In genomic region chr4:140710784-140711622, GRCh38 we compare ENCODE assay signal across 17 cellular contexts. TPM values are rescaled to one million over a fixed set of nuclear protein-coding genes. Genes with fewer than 3 reads are reported as not detected.
A peak's percentile ranks its signal among the peaks of the same experiment; 100 is the strongest.
DNase-seq lines count a peak whose midpoint lies in the region; ATAC-seq and TF ChIP-seq lines count a peak whose summit lies in the region.
"Had no signal": no experiment of that assay in that cellular context is flagged by ENCODE, and none has a peak within 500 bp of the region (broad histone marks: within the 10 kb centered on the region; RNA-seq: fewer than 3 reads in every experiment).

No MANE protein-coding gene starts in this region.

- H3K9me3 ChIP-seq in DOHH2 (ENCODE audit: control insufficient read depth, insufficient read depth, low read length) (no peaks in the 10 kb centered on the region), KOPT-K1 (ENCODE audit: insufficient read depth, low read length, poor library complexity, severe bottlenecking) (no peaks in the 10 kb centered on the region)
- H3K9me3 ChIP-seq: Peyer's patch had no signal

- no peak for ATAC-seq in HG02870 (IDR thresholded peaks at IDR 0.05; ENCODE audit: unreplicated experiment)

- no peaks in the 10 kb centered on the region for H4K20me1 ChIP-seq in DOHH2 (ENCODE audit: control insufficient read depth, insufficient read depth, low read depth, low read length)

- H3K36me3 Mint-ChIP-seq in T-helper 2 cell treated with Interferon-gamma antibody and Interleukin-4, amounts not matched to agents 5 μg/mL and 100 μg/mL, for 36 hours (ENCODE audit: low read depth): no peaks in the 10 kb centered on the region
- H3K36me3 Mint-ChIP-seq in mesothelial cell of epicardium: peaks cover 13% of the 10 kb centered on the region
- H3K36me3 Mint-ChIP-seq: CD8-positive, alpha-beta memory T cell had no signal

- H3F3A ChIP-seq in DOHH2 (ENCODE audit: control insufficient read depth, insufficient read depth): no peaks in the 10 kb centered on the region

- H3K4me1 Mint-ChIP-seq in T-helper 2 cell treated with Interferon-gamma antibody and Interleukin-4, amounts not matched to agents 5 μg/mL and 100 μg/mL, for 36 hours (ENCODE audit: low read depth): peaks cover 9% of the 10 kb centered on the region
- H3K4me1 Mint-ChIP-seq in mesothelial cell of epicardium: peaks cover 41% of the 10 kb centered on the region

- H3K4me3 ChIP-seq in DOHH2 (ENCODE audit: low read length): no peak overlapping the region
- H3K4me3 ChIP-seq: Peyer's patch had no signal

- peaks cover 3% of the 10 kb centered on the region for H3K27me3 Mint-ChIP-seq in T-helper 2 cell treated with Interferon-gamma antibody and Interleukin-4, amounts not matched to agents 5 μg/mL and 100 μg/mL, for 36 hours (ENCODE audit: low read depth)
- H3K27me3 Mint-ChIP-seq in mesothelial cell of epicardium (ENCODE audit: low read depth): no peaks in the 10 kb centered on the region

- H3K27ac ChIP-seq in DOHH2 (ENCODE audit: low read depth, low read length): no peak overlapping the region
- peak overlapping the region; percentile 62 for H3K27ac ChIP-seq in KOPT-K1 (ENCODE audit: low read depth, low read length, poor library complexity, severe bottlenecking)
- H3K27ac ChIP-seq: HL-60, KMS-11, Peyer's patch had no signal

- no peaks in the 10 kb centered on the region for H3K9me3 Mint-ChIP-seq in T-helper 2 cell treated with Interferon-gamma antibody and Interleukin-4, amounts not matched to agents 5 μg/mL and 100 μg/mL, for 36 hours
- H3K9me3 Mint-ChIP-seq in mesothelial cell of epicardium: peaks cover 5% of the 10 kb centered on the region
- H3K9me3 Mint-ChIP-seq: HFFc6 had no signal

- no peaks in the 10 kb centered on the region for H3K27me3 ChIP-seq in DOHH2 (ENCODE audit: control insufficient read depth, low read length)
- H3K27me3 ChIP-seq: Peyer's patch had no signal

- peak overlapping the region; percentile 12 for H3K4me3 Mint-ChIP-seq in T-helper 2 cell treated with Interferon-gamma antibody and Interleukin-4, amounts not matched to agents 5 μg/mL and 100 μg/mL, for 36 hours
- H3K4me3 Mint-ChIP-seq in mesothelial cell of epicardium: no peak overlapping the region
- H3K4me3 Mint-ChIP-seq: CD8-positive, alpha-beta memory T cell; HFFc6 had no signal

- H3K4me2 ChIP-seq in DOHH2 (ENCODE audit: low read length): 0 out of 2 replicates have a peak overlapping the region, but pooled peaks have one; percentile 16
- H3K4me2 ChIP-seq: KMS-11 had no signal

- TF ChIP-seq CTCF in DOHH2 (IDR thresholded peaks at IDR 0.05; ENCODE audit: low read depth, low read length, poor library complexity, severe bottlenecking): no peak
- no peak for TF ChIP-seq CTCF in mesothelial cell of epicardium (IDR thresholded peaks at IDR 0.05; ENCODE audit: unreplicated experiment)

- no peaks in the 10 kb centered on the region for H3K79me2 ChIP-seq in DOHH2 (ENCODE audit: control insufficient read depth, low read length)

- peaks cover 9% of the 10 kb centered on the region for H3K4me1 ChIP-seq in DOHH2 (ENCODE audit: control insufficient read depth, low read length)

- no peaks in the 10 kb centered on the region for H3K9me2 ChIP-seq in DOHH2 (replicated peaks; ENCODE audit: control insufficient read depth, low read length)

- DNase-seq in T-helper 2 cell treated with Interferon-gamma antibody and Interleukin-4, amounts not matched to agents 5 μg/mL and 100 μg/mL, for 36 hours (ENCODE audit: low spot score): no peak
- DNase-seq in mesothelial cell of epicardium (ENCODE audit: low spot score in 2 of 2, unreplicated experiment in 2 of 2) (no peak), T-helper 1 cell (no peak)
- DNase-seq in activated CD4-positive, CD25-positive, alpha-beta regulatory T cell (lab: John Stamatoyannopoulos, UW): no peak
- DNase-seq: CD8-positive, alpha-beta memory T cell; HFFc6; MM.1S; NCI-H1417 treated with DMSO at 0.1 percent for 48 hours; NCI-H2029 treated with DMSO at 0.1 percent for 48 hours; NCI-H526 treated with DMSO at 0.1 percent for 48 hours; Peyer's patch; SHP77 treated with DMSO at 0.1 percent for 48 hours had no signal

- no peak overlapping the region for H3K27ac Mint-ChIP-seq in T-helper 2 cell treated with Interferon-gamma antibody and Interleukin-4, amounts not matched to agents 5 μg/mL and 100 μg/mL, for 36 hours
- peak overlapping the region; percentile 59 for H3K27ac Mint-ChIP-seq in mesothelial cell of epicardium
- H3K27ac Mint-ChIP-seq: CD8-positive, alpha-beta memory T cell; HFFc6 had no signal

- H3K36me3 ChIP-seq in DOHH2 (ENCODE audit: control insufficient read depth, low read length) (no peaks in the 10 kb centered on the region), KOPT-K1 (ENCODE audit: insufficient read depth, low read length) (no peaks in the 10 kb centered on the region)
- H3K36me3 ChIP-seq: Peyer's patch had no signal

RNA-seq across cellular contexts. Expression of gene TBC1D9, which starts 45.2 kb away (rescaled TPM):
- 49.6 to 54.2 TPM (median 52.4 TPM) in 3 replicates for total RNA-seq in mesothelial cell of epicardium
